Comparison of ENCODE assay signal across 23 cellular contexts in the genomic region with DNA sequence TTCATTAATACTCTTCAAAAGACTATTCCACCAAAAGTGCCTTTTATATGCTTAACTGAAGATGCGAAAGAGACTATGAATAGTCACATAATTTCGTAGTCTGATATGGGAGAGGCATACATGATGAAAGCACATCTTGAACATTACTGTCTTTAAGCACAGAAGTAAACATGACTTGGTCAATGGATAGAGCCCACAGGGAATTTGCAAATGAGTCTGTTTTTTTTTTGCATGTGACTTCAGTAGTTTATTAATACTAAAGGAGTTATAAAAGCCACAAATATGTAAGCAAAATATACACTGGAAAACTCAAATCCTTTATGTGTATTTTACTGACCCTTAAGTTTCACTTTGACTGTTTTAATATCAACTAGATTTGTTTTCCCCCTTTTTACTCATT. TPM values are rescaled to one million over a fixed set of nuclear protein-coding genes. Genes with fewer than 3 reads are reported as not detected.
"Had no signal": no experiment of that assay in that cellular context is flagged by ENCODE, and none has a peak within 500 bp of the region (broad histone marks: within the 10 kb centered on the region; RNA-seq: fewer than 3 reads in every experiment).

No MANE protein-coding gene starts in this region.

- H3K27ac ChIP-seq: esophagus squamous epithelium, heart left ventricle, neutrophil, psoas muscle, right lobe of liver, suprapubic skin, thyroid gland, upper lobe of left lung, uterus had no signal

- H3K4me3 Mint-ChIP-seq: naive thymus-derived CD8-positive, alpha-beta T cell; stimulated activated effector memory CD8-positive, alpha-beta T cell treated with anti-CD3 and anti-CD28 coated beads, Interleukin-12 subunit alpha, Interleukin-12 subunit beta, amount 100 ng/mL, for 72 hours had no signal

- H3K9me3 ChIP-seq: esophagus squamous epithelium, heart left ventricle, mucosa of descending colon, neutrophil, psoas muscle, right lobe of liver, suprapubic skin, thyroid gland, upper lobe of left lung, uterus had no signal

- DNase-seq: dermis blood vessel endothelial cell; esophagus squamous epithelium; heart left ventricle; hypothalamus; islet precursor cell; mammary epithelial cell; mucosa of descending colon; naive thymus-derived CD8-positive, alpha-beta T cell; psoas muscle; retina; right lobe of liver; stimulated activated CD4-positive, alpha-beta T cell treated with anti-CD3 and anti-CD28 coated beads, Interleukin-4, amount 100 ng/mL, for 1 hour; stimulated activated CD8-positive, alpha-beta memory T cell treated with anti-CD3 and anti-CD28 coated beads, Interleukin-4, amount 100 ng/mL, for 48 hours; stimulated activated naive CD8-positive, alpha-beta T cell treated with anti-CD3 and anti-CD28 coated beads, Interleukin-15, Interleukin-2, amounts not matched to agents 100 U/mL and 50 U/mL, for 24 hours; thyroid gland; upper lobe of left lung; uterus had no signal

- H3K36me3 ChIP-seq: uterus had no signal

- H3K4me1 Mint-ChIP-seq: stimulated activated effector memory CD8-positive, alpha-beta T cell treated with anti-CD3 and anti-CD28 coated beads, Interleukin-12 subunit alpha, Interleukin-12 subunit beta, amount 100 ng/mL, for 72 hours had no signal

- H3K27ac Mint-ChIP-seq: stimulated activated effector memory CD8-positive, alpha-beta T cell treated with anti-CD3 and anti-CD28 coated beads, Interleukin-12 subunit alpha, Interleukin-12 subunit beta, amount 100 ng/mL, for 72 hours had no signal

- H3K27me3 Mint-ChIP-seq: naive thymus-derived CD8-positive, alpha-beta T cell had no signal

- H3K4me3 ChIP-seq: esophagus squamous epithelium, heart left ventricle, mucosa of descending colon, psoas muscle, right lobe of liver, suprapubic skin, thyroid gland, upper lobe of left lung, uterus had no signal

- ATAC-seq: heart left ventricle; left lobe of liver; mucosa of descending colon; naive thymus-derived CD8-positive, alpha-beta T cell; psoas muscle; right lobe of liver; stimulated activated effector memory CD8-positive, alpha-beta T cell treated with anti-CD3 and anti-CD28 coated beads, Interleukin-12 subunit alpha, Interleukin-12 subunit beta, amount 100 ng/mL, for 72 hours; stimulated activated naive CD8-positive, alpha-beta T cell treated with anti-CD3 and anti-CD28 coated beads, Interleukin-15, Interleukin-2, amounts not matched to agents 100 U/mL and 50 U/mL, for 24 hours had no signal

- H3K27me3 ChIP-seq: esophagus squamous epithelium, heart left ventricle, neutrophil, right lobe of liver, suprapubic skin, thyroid gland, upper lobe of left lung, uterus had no signal

- H3K4me1 ChIP-seq: esophagus squamous epithelium, psoas muscle, suprapubic skin, thyroid gland, upper lobe of left lung, uterus had no signal

- H3K9me3 Mint-ChIP-seq: naive thymus-derived CD8-positive, alpha-beta T cell; stimulated activated effector memory CD8-positive, alpha-beta T cell treated with anti-CD3 and anti-CD28 coated beads, Interleukin-12 subunit alpha, Interleukin-12 subunit beta, amount 100 ng/mL, for 72 hours had no signal

RNA-seq across cellular contexts. Expression of a gene that starts 16.5 kb away (rescaled TPM):
- total RNA-seq: epithelial cell of proximal tubule had no signal
- polyA plus RNA-seq: neural cell had no signal
